40 cellular contexts compared by ENCODE assay signal in the genomic region with DNA sequence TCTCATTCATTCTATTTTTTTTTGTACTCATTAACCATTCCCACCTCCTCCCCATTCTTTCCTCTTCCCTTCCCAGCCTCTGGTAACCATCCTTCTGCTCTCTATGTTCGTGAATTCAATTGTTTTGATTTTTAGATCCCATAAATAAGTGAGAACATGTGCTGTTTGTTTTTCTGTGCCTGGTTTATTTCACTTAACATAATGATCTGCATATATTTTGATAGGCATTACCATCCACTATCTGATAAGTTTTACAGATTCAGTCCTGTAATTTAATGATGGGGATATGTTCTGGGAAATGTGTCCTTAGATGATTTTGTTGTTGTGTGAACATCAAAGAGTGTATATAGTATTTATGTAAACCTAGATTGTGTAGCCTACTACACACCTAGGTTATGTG.
"Had no signal": no experiment of that assay in that cellular context is flagged by ENCODE, and none has a peak within 500 bp of the region (broad histone marks: within the 10 kb centered on the region; RNA-seq: fewer than 3 reads in every experiment).

No MANE protein-coding gene starts in this region.

- H3K4me3 Mint-ChIP-seq: activated naive CD4-positive, alpha-beta T cell treated with anti-CD3 and anti-CD28 coated beads for 36 hours; activated naive CD4-positive, alpha-beta T cell treated with anti-CD3 and anti-CD28 coated beads, Interleukin-2, amount 10 ng/mL, durations not matched to agents 7 days and 5 days; activated naive CD4-positive, alpha-beta T cell treated with anti-CD3 and anti-CD28 coated beads, Interleukin-2, amount 50 U/mL, for 24 hours; activated naive CD8-positive, alpha-beta T cell; activated naive CD8-positive, alpha-beta T cell treated with anti-CD3 and anti-CD28 coated beads for 36 hours; activated naive CD8-positive, alpha-beta T cell treated with anti-CD3 and anti-CD28 coated beads, Interleukin-2, amount 10 ng/mL, durations not matched to agents 7 days and 5 days; activated naive CD8-positive, alpha-beta T cell treated with anti-CD3 and anti-CD28 coated beads, Interleukin-2, amount 50 U/mL, for 24 hours; activated T-cell treated with anti-CD3 and anti-CD28 coated beads, Interleukin-2, amount 50 U/mL, for 24 hours; activated T-cell treated with anti-CD3 and anti-CD28 coated beads, Interleukin-2, amount 50 U/mL, for 4 hours; activated T-cell treated with anti-CD3 and anti-CD28 coated beads, Interleukin-2, amount 50 U/mL, for 72 hours; activated T-helper 1 cell treated with anti-CD3 and anti-CD28 coated beads, Interleukin-12 subunit alpha, Interleukin-12 subunit beta, Interleukin-2, Interleukin-4 antibody, amounts not matched to agents 30 ng/mL and 10 ng/mL and 1 ng/mL, durations not matched to agents 14 hours and 24 hours and 36 hours; activated T-helper 17 cell treated with anti-CD3 and anti-CD28 coated beads, Interleukin-2, amount 50 U/mL, for 72 hours; brain; central memory CD8-positive, alpha-beta T cell had no signal

- H3K4me3 ChIP-seq: adrenal gland, ascending aorta, body of pancreas, breast epithelium, cardiac muscle cell had no signal

- FAIRE-seq: astrocyte, bronchial epithelial cell had no signal

- H3K4me1 Mint-ChIP-seq: activated naive CD4-positive, alpha-beta T cell treated with anti-CD3 and anti-CD28 coated beads, Interleukin-2, amount 10 ng/mL, durations not matched to agents 7 days and 5 days; activated naive CD4-positive, alpha-beta T cell treated with anti-CD3 and anti-CD28 coated beads, Interleukin-2, amount 50 U/mL, for 24 hours; activated naive CD8-positive, alpha-beta T cell treated with anti-CD3 and anti-CD28 coated beads for 36 hours; activated naive CD8-positive, alpha-beta T cell treated with anti-CD3 and anti-CD28 coated beads, Interleukin-2, amount 10 ng/mL, durations not matched to agents 7 days and 5 days; activated naive CD8-positive, alpha-beta T cell treated with anti-CD3 and anti-CD28 coated beads, Interleukin-2, amount 50 U/mL, for 24 hours; activated T-helper 17 cell treated with anti-CD3 and anti-CD28 coated beads, Interleukin-2, amount 50 U/mL, for 72 hours; brain; central memory CD8-positive, alpha-beta T cell had no signal

- H3K27me3 Mint-ChIP-seq: activated naive CD4-positive, alpha-beta T cell treated with anti-CD3 and anti-CD28 coated beads, Interleukin-2, amount 10 ng/mL, durations not matched to agents 7 days and 5 days had no signal

- H3K9me3 Mint-ChIP-seq: activated naive CD4-positive, alpha-beta T cell treated with anti-CD3 and anti-CD28 coated beads for 36 hours; activated naive CD4-positive, alpha-beta T cell treated with anti-CD3 and anti-CD28 coated beads, Interleukin-2, amount 10 ng/mL, durations not matched to agents 7 days and 5 days; activated naive CD4-positive, alpha-beta T cell treated with anti-CD3 and anti-CD28 coated beads, Interleukin-2, amount 50 U/mL, for 24 hours; activated naive CD4-positive, alpha-beta T cell treated with anti-CD3 and anti-CD28 coated beads, Interleukin-2, amount 50 U/mL, for 72 hours; activated naive CD8-positive, alpha-beta T cell treated with anti-CD3 and anti-CD28 coated beads for 36 hours; activated naive CD8-positive, alpha-beta T cell treated with anti-CD3 and anti-CD28 coated beads, Interleukin-2, amount 10 ng/mL, durations not matched to agents 7 days and 5 days; activated naive CD8-positive, alpha-beta T cell treated with anti-CD3 and anti-CD28 coated beads, Interleukin-2, amount 50 U/mL, for 24 hours; activated T-cell treated with anti-CD3 and anti-CD28 coated beads, Interleukin-2, amount 50 U/mL, for 24 hours; activated T-cell treated with anti-CD3 and anti-CD28 coated beads, Interleukin-2, amount 50 U/mL, for 4 hours; activated T-cell treated with anti-CD3 and anti-CD28 coated beads, Interleukin-2, amount 50 U/mL, for 72 hours; activated T-helper 1 cell treated with anti-CD3 and anti-CD28 coated beads, Interleukin-12 subunit alpha, Interleukin-12 subunit beta, Interleukin-2, Interleukin-4 antibody, amounts not matched to agents 30 ng/mL and 10 ng/mL and 1 ng/mL, durations not matched to agents 14 hours and 24 hours and 36 hours; activated T-helper 17 cell treated with anti-CD3 and anti-CD28 coated beads, Interleukin-2, amount 50 U/mL, for 72 hours; activated T-helper 2 cell treated with anti-CD3 and anti-CD28 coated beads, Interferon-gamma antibody, Interleukin-2, Interleukin-4, amounts not matched to agents 10 μg/mL and 5 μg/mL and 100 μg/mL, durations not matched to agents 14 hours and 24 hours and 36 hours; brain; central memory CD8-positive, alpha-beta T cell had no signal

- ATAC-seq: activated naive CD4-positive, alpha-beta T cell treated with anti-CD3 and anti-CD28 coated beads, Interleukin-2, amount 50 U/mL, for 72 hours; activated naive CD8-positive, alpha-beta T cell treated with anti-CD3 and anti-CD28 coated beads, Interleukin-2, amount 50 U/mL, for 24 hours; activated T-cell treated with anti-CD3 and anti-CD28 coated beads, Interleukin-2, amount 50 U/mL, for 4 hours; activated T-cell treated with anti-CD3 and anti-CD28 coated beads, Interleukin-2, amount 50 U/mL, for 72 hours; activated T-helper 17 cell treated with anti-CD3 and anti-CD28 coated beads, Interleukin-2, amount 50 U/mL, for 72 hours; body of pancreas had no signal

- H3K4me1 ChIP-seq: adrenal gland, ascending aorta, body of pancreas, breast epithelium had no signal

- H3K36me3 Mint-ChIP-seq: activated naive CD4-positive, alpha-beta T cell treated with anti-CD3 and anti-CD28 coated beads, Interleukin-2, amount 10 ng/mL, durations not matched to agents 7 days and 5 days; activated naive CD4-positive, alpha-beta T cell treated with anti-CD3 and anti-CD28 coated beads, Interleukin-2, amount 50 U/mL, for 24 hours; activated naive CD4-positive, alpha-beta T cell treated with anti-CD3 and anti-CD28 coated beads, Interleukin-2, amount 50 U/mL, for 72 hours; activated naive CD8-positive, alpha-beta T cell; activated naive CD8-positive, alpha-beta T cell treated with anti-CD3 and anti-CD28 coated beads for 36 hours; activated naive CD8-positive, alpha-beta T cell treated with anti-CD3 and anti-CD28 coated beads, Interleukin-2, amount 10 ng/mL, durations not matched to agents 7 days and 5 days; brain had no signal

- H3K36me3 ChIP-seq: adrenal gland, ascending aorta, brain microvascular endothelial cell, breast epithelium, cardiac muscle cell had no signal

- H3K27ac Mint-ChIP-seq: activated naive CD4-positive, alpha-beta T cell treated with anti-CD3 and anti-CD28 coated beads for 36 hours; activated naive CD4-positive, alpha-beta T cell treated with anti-CD3 and anti-CD28 coated beads, Interleukin-2, amount 10 ng/mL, durations not matched to agents 7 days and 5 days; activated naive CD4-positive, alpha-beta T cell treated with anti-CD3 and anti-CD28 coated beads, Interleukin-2, amount 50 U/mL, for 24 hours; activated naive CD4-positive, alpha-beta T cell treated with anti-CD3 and anti-CD28 coated beads, Interleukin-2, amount 50 U/mL, for 72 hours; activated naive CD8-positive, alpha-beta T cell; activated naive CD8-positive, alpha-beta T cell treated with anti-CD3 and anti-CD28 coated beads for 36 hours; activated naive CD8-positive, alpha-beta T cell treated with anti-CD3 and anti-CD28 coated beads, Interleukin-2, amount 10 ng/mL, durations not matched to agents 7 days and 5 days; activated naive CD8-positive, alpha-beta T cell treated with anti-CD3 and anti-CD28 coated beads, Interleukin-2, amount 50 U/mL, for 24 hours; activated T-cell treated with anti-CD3 and anti-CD28 coated beads, Interleukin-2, amount 50 U/mL, for 24 hours; activated T-cell treated with anti-CD3 and anti-CD28 coated beads, Interleukin-2, amount 50 U/mL, for 72 hours; activated T-helper 1 cell treated with anti-CD3 and anti-CD28 coated beads, Interleukin-12 subunit alpha, Interleukin-12 subunit beta, Interleukin-2, Interleukin-4 antibody, amounts not matched to agents 30 ng/mL and 10 ng/mL and 1 ng/mL, durations not matched to agents 14 hours and 24 hours and 36 hours; activated T-helper 17 cell treated with anti-CD3 and anti-CD28 coated beads, Interleukin-2, amount 50 U/mL, for 72 hours; activated T-helper 2 cell treated with anti-CD3 and anti-CD28 coated beads, Interferon-gamma antibody, Interleukin-2, Interleukin-4, amounts not matched to agents 10 μg/mL and 5 μg/mL and 100 μg/mL, durations not matched to agents 14 hours and 24 hours and 36 hours; brain had no signal

- H3K27ac ChIP-seq: adrenal gland, ascending aorta, body of pancreas, brain microvascular endothelial cell, breast epithelium, cardiac muscle cell had no signal

- H3K9me3 ChIP-seq: adrenal gland, ascending aorta, body of pancreas, breast epithelium had no signal

- DNase-seq: activated effector memory CD4-positive, alpha-beta T cell treated with anti-CD3 and anti-CD28 coated beads, Interleukin-2, amount 50 U/mL, for 16 hours; activated effector memory CD4-positive, alpha-beta T cell treated with Interleukin-2 at 50 U/mL for 16 hours; activated gamma-delta T cell; activated gamma-delta T cell treated with Interleukin-2 at 50 U/mL for 16 hours; activated naive CD4-positive, alpha-beta T cell; activated naive CD4-positive, alpha-beta T cell treated with anti-CD3 and anti-CD28 coated beads for 36 hours; activated naive CD4-positive, alpha-beta T cell treated with anti-CD3 and anti-CD28 coated beads, Interleukin-2, amount 10 ng/mL, durations not matched to agents 7 days and 5 days; activated naive CD4-positive, alpha-beta T cell treated with anti-CD3 and anti-CD28 coated beads, Interleukin-2, amount 50 U/mL, for 16 hours; activated naive CD4-positive, alpha-beta T cell treated with Interleukin-2 at 50 U/mL for 16 hours; activated naive CD8-positive, alpha-beta T cell treated with anti-CD3 and anti-CD28 coated beads for 36 hours; activated naive CD8-positive, alpha-beta T cell treated with anti-CD3 and anti-CD28 coated beads, Interleukin-2, amount 10 ng/mL, durations not matched to agents 7 days and 5 days; activated naive CD8-positive, alpha-beta T cell treated with anti-CD3 and anti-CD28 coated beads, Interleukin-2, amount 50 U/mL, for 24 hours; activated T-cell treated with anti-CD3 and anti-CD28 coated beads, Interleukin-2, amount 50 U/mL, for 1 hour; activated T-cell treated with anti-CD3 and anti-CD28 coated beads, Interleukin-2, amount 50 U/mL, for 24 hours; activated T-cell treated with anti-CD3 and anti-CD28 coated beads, Interleukin-2, amount 50 U/mL, for 4 hours; activated T-cell treated with anti-CD3 and anti-CD28 coated beads, Interleukin-2, amount 50 U/mL, for 48 hours; activated T-cell treated with anti-CD3 and anti-CD28 coated beads, Interleukin-2, amount 50 U/mL, for 72 hours; adrenal gland; amniotic stem cell; amygdala; anterior cingulate cortex; aorta; body of pancreas; brain microvascular endothelial cell; caudate nucleus; central memory CD4-positive, alpha-beta T cell; cerebellar nuclear complex had no signal

- H3K27me3 ChIP-seq: adrenal gland, ascending aorta, body of pancreas, brain microvascular endothelial cell, breast epithelium, cardiac muscle cell had no signal
